In the genomic region with DNA sequence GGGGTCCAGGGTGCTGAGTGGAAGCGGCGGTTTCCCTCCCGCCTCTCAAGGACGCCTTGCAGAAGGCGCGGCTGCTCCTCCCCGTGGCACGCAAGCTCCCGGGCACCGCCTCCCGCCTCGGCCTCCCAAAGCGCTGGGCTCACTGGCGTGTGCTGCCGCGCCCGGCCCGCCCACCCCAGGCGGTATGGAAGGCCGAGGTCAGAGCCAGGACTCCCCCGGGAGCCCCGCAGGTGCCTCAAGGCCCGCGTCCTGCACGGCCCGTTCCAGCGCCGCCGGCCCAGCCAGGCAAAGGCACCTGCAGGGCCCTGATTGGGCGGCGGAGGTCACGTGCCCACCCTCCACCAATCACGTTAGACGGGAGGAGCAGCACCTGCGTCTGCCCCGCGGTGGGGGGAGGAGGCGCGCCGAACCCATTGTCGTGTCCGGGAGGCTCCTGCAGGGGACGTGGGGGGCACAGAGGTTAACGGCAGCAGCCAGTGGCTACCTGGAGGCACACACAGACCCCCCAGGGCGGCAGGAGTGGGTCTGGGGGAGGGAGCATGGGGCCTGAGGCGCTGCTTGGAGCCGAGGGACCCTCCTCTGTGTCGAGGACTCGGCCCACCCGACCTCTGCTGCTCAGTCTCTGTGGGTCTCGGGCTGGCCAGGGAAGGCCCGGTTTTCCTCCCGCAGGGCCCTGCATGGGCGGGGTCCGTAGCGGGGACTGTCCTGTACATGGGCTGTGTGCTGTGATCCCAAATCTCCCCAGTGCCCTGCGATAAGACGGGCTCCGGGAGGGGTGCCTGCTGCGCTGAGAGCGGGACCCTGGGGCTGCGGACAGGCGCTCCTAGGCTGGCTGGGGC, we compare ENCODE assay signal across 1 cellular context.
A peak's percentile ranks its signal among the peaks of the same experiment; 100 is the strongest.
TF ChIP-seq lines count a peak whose summit lies in the region.

No MANE protein-coding gene starts in this region.

TF ChIP-seq in HEK293, 187 proteins besides CTCF, POLR2A, EP300 and RAD21 (continued from another document and continues in another):
- TF ChIP-seq, protein P1, sequence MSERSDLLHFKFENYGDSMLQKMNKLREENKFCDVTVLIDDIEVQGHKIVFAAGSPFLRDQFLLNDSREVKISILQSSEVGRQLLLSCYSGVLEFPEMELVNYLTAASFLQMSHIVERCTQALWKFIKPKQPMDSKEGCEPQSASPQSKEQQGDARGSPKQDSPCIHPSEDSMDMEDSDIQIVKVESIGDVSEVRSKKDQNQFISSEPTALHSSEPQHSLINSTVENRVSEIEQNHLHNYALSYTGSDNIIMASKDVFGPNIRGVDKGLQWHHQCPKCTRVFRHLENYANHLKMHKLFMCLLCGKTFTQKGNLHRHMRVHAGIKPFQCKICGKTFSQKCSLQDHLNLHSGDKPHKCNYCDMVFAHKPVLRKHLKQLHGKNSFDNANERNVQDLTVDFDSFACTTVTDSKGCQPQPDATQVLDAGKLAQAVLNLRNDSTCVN (tag by site-specific recombination; optimal IDR thresholded peaks at IDR 0.05), result peak; percentile 88
- TF ChIP-seq, protein P2, sequence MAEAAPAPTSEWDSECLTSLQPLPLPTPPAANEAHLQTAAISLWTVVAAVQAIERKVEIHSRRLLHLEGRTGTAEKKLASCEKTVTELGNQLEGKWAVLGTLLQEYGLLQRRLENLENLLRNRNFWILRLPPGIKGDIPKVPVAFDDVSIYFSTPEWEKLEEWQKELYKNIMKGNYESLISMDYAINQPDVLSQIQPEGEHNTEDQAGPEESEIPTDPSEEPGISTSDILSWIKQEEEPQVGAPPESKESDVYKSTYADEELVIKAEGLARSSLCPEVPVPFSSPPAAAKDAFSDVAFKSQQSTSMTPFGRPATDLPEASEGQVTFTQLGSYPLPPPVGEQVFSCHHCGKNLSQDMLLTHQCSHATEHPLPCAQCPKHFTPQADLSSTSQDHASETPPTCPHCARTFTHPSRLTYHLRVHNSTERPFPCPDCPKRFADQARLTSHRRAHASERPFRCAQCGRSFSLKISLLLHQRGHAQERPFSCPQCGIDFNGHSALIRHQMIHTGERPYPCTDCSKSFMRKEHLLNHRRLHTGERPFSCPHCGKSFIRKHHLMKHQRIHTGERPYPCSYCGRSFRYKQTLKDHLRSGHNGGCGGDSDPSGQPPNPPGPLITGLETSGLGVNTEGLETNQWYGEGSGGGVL (tag by site-specific recombination; IDR thresholded peaks at IDR 0.05), result peak; percentile 60
- TF ChIP-seq ZNF792 (tag by site-specific recombination; IDR thresholded peaks at IDR 0.05) (no peak), ZNF510 (tag by site-specific recombination; IDR thresholded peaks at IDR 0.05; ENCODE audit: insufficient replicate concordance) (no peak), ZSCAN23 (tag by site-specific recombination; IDR thresholded peaks at IDR 0.05) (no peak), ZNF335 (tag by site-specific recombination; conservative IDR thresholded peaks at IDR 0.05) (peak; percentile 58; the same call in 1 of the 2 replicates), IKZF3 (tag by site-specific recombination; IDR thresholded peaks at IDR 0.05) (no peak), ZIC2 (tag by site-specific recombination; IDR thresholded peaks at IDR 0.05) (peak; percentile 96), KLF9 (tag by site-specific recombination; IDR thresholded peaks at IDR 0.05; ENCODE audit: low read depth) (peak; percentile 51), BCL11B (tag by site-specific recombination; IDR thresholded peaks at IDR 0.05; ENCODE audit: low read depth) (peak; percentile 70; the same call in 1 of the 2 replicates), SCRT2 (tag by site-specific recombination; IDR thresholded peaks at IDR 0.05) (peak; percentile 32), ZNF214 (tag by site-specific recombination; IDR thresholded peaks at IDR 0.05; ENCODE audit: borderline replicate concordance) (no peak), ZNF843 (tag by site-specific recombination; IDR thresholded peaks at IDR 0.05) (peak; percentile 24; the same call in 1 of the 2 replicates), GLIS1 (tag by site-specific recombination; IDR thresholded peaks at IDR 0.05) (peak; percentile 99), TRIM28 (IDR thresholded peaks at IDR 0.05; ENCODE audit: borderline replicate concordance, low read length) (no peak), ZNF600 (tag by site-specific recombination; IDR thresholded peaks at IDR 0.05) (peak; percentile 98), SP2 (tag by site-specific recombination; IDR thresholded peaks at IDR 0.05) (peak; percentile 85), ZEB2 (tag by site-specific recombination; IDR thresholded peaks at IDR 0.05) (peak; percentile 75; the same call in 1 of the 2 replicates), ZNF561 (tag by site-specific recombination; IDR thresholded peaks at IDR 0.05; ENCODE audit: borderline replicate concordance) (peak; percentile 76; the same call in 1 of the 2 replicates), OSR2 (tag by site-specific recombination; IDR thresholded peaks at IDR 0.05) (peak; percentile 78), EGR2 (tag by site-specific recombination; IDR thresholded peaks at IDR 0.05; ENCODE audit: low read depth) (peak; percentile 24), ZNF155 (tag by site-specific recombination; IDR thresholded peaks at IDR 0.05) (no peak), ZBTB17 (tag by site-specific recombination; IDR thresholded peaks at IDR 0.05) (peak; percentile 66; the same call in 1 of the 2 replicates), ZNF776 (tag by site-specific recombination; IDR thresholded peaks at IDR 0.05; ENCODE audit: borderline replicate concordance) (no peak), ZNF10 (tag by site-specific recombination; IDR thresholded peaks at IDR 0.05) (peak; percentile 29), BCL11A (tag by site-specific recombination; IDR thresholded peaks at IDR 0.05; ENCODE audit: low read depth) (peak; percentile 34; the same call in 1 of the 2 replicates)
- TF ChIP-seq, protein P3, sequence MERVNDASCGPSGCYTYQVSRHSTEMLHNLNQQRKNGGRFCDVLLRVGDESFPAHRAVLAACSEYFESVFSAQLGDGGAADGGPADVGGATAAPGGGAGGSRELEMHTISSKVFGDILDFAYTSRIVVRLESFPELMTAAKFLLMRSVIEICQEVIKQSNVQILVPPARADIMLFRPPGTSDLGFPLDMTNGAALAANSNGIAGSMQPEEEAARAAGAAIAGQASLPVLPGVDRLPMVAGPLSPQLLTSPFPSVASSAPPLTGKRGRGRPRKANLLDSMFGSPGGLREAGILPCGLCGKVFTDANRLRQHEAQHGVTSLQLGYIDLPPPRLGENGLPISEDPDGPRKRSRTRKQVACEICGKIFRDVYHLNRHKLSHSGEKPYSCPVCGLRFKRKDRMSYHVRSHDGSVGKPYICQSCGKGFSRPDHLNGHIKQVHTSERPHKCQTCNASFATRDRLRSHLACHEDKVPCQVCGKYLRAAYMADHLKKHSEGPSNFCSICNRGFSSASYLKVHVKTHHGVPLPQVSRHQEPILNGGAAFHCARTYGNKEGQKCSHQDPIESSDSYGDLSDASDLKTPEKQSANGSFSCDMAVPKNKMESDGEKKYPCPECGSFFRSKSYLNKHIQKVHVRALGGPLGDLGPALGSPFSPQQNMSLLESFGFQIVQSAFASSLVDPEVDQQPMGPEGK (tag by site-specific recombination; IDR thresholded peaks at IDR 0.05), result peak; percentile 92
- TF ChIP-seq, protein P4, sequence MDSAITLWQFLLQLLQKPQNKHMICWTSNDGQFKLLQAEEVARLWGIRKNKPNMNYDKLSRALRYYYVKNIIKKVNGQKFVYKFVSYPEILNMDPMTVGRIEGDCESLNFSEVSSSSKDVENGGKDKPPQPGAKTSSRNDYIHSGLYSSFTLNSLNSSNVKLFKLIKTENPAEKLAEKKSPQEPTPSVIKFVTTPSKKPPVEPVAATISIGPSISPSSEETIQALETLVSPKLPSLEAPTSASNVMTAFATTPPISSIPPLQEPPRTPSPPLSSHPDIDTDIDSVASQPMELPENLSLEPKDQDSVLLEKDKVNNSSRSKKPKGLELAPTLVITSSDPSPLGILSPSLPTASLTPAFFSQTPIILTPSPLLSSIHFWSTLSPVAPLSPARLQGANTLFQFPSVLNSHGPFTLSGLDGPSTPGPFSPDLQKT (IDR thresholded peaks at IDR 0.05; ENCODE audit: borderline replicate concordance, low read depth, low read length), result no peak
- TF ChIP-seq, protein P5, sequence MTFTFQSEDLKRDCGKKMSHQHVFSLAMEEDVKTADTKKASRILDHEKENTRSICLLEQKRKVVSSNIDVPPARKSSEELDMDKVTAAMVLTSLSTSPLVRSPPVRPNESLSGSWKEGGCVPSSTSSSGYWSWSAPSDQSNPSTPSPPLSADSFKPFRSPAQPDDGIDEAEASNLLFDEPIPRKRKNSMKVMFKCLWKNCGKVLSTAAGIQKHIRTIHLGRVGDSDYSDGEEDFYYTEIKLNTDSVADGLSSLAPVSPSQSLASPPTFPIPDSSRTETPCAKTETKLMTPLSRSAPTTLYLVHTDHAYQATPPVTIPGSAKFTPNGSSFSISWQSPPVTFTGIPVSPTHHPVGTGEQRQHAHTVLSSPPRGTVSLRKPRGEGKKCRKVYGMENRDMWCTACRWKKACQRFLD (tag by site-specific recombination; IDR thresholded peaks at IDR 0.05), result no peak
- TF ChIP-seq, protein P6, sequence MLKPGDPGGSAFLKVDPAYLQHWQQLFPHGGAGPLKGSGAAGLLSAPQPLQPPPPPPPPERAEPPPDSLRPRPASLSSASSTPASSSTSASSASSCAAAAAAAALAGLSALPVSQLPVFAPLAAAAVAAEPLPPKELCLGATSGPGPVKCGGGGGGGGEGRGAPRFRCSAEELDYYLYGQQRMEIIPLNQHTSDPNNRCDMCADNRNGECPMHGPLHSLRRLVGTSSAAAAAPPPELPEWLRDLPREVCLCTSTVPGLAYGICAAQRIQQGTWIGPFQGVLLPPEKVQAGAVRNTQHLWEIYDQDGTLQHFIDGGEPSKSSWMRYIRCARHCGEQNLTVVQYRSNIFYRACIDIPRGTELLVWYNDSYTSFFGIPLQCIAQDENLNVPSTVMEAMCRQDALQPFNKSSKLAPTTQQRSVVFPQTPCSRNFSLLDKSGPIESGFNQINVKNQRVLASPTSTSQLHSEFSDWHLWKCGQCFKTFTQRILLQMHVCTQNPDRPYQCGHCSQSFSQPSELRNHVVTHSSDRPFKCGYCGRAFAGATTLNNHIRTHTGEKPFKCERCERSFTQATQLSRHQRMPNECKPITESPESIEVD (tag by site-specific recombination; IDR thresholded peaks at IDR 0.05), result no peak
- TF ChIP-seq, protein P7, sequence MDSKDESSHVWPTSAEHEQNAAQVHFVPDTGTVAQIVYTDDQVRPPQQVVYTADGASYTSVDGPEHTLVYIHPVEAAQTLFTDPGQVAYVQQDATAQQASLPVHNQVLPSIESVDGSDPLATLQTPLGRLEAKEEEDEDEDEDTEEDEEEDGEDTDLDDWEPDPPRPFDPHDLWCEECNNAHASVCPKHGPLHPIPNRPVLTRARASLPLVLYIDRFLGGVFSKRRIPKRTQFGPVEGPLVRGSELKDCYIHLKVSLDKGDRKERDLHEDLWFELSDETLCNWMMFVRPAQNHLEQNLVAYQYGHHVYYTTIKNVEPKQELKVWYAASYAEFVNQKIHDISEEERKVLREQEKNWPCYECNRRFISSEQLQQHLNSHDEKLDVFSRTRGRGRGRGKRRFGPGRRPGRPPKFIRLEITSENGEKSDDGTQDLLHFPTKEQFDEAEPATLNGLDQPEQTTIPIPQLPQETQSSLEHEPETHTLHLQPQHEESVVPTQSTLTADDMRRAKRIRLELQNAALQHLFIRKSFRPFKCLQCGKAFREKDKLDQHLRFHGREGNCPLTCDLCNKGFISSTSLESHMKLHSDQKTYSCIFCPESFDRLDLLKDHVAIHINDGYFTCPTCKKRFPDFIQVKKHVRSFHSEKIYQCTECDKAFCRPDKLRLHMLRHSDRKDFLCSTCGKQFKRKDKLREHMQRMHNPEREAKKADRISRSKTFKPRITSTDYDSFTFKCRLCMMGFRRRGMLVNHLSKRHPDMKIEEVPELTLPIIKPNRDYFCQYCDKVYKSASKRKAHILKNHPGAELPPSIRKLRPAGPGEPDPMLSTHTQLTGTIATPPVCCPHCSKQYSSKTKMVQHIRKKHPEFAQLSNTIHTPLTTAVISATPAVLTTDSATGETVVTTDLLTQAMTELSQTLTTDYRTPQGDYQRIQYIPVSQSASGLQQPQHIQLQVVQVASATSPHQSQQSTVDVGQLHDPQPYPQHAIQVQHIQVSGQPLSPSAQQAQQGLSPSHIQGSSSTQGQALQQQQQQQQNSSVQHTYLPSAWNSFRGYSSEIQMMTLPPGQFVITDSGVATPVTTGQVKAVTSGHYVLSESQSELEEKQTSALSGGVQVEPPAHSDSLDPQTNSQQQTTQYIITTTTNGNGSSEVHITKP (tag by site-specific recombination; IDR thresholded peaks at IDR 0.05), result peak; percentile 86
- TF ChIP-seq, protein P8, sequence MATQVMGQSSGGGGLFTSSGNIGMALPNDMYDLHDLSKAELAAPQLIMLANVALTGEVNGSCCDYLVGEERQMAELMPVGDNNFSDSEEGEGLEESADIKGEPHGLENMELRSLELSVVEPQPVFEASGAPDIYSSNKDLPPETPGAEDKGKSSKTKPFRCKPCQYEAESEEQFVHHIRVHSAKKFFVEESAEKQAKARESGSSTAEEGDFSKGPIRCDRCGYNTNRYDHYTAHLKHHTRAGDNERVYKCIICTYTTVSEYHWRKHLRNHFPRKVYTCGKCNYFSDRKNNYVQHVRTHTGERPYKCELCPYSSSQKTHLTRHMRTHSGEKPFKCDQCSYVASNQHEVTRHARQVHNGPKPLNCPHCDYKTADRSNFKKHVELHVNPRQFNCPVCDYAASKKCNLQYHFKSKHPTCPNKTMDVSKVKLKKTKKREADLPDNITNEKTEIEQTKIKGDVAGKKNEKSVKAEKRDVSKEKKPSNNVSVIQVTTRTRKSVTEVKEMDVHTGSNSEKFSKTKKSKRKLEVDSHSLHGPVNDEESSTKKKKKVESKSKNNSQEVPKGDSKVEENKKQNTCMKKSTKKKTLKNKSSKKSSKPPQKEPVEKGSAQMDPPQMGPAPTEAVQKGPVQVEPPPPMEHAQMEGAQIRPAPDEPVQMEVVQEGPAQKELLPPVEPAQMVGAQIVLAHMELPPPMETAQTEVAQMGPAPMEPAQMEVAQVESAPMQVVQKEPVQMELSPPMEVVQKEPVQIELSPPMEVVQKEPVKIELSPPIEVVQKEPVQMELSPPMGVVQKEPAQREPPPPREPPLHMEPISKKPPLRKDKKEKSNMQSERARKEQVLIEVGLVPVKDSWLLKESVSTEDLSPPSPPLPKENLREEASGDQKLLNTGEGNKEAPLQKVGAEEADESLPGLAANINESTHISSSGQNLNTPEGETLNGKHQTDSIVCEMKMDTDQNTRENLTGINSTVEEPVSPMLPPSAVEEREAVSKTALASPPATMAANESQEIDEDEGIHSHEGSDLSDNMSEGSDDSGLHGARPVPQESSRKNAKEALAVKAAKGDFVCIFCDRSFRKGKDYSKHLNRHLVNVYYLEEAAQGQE (tag by site-specific recombination; IDR thresholded peaks at IDR 0.05), result no peak
- TF ChIP-seq, protein P9, sequence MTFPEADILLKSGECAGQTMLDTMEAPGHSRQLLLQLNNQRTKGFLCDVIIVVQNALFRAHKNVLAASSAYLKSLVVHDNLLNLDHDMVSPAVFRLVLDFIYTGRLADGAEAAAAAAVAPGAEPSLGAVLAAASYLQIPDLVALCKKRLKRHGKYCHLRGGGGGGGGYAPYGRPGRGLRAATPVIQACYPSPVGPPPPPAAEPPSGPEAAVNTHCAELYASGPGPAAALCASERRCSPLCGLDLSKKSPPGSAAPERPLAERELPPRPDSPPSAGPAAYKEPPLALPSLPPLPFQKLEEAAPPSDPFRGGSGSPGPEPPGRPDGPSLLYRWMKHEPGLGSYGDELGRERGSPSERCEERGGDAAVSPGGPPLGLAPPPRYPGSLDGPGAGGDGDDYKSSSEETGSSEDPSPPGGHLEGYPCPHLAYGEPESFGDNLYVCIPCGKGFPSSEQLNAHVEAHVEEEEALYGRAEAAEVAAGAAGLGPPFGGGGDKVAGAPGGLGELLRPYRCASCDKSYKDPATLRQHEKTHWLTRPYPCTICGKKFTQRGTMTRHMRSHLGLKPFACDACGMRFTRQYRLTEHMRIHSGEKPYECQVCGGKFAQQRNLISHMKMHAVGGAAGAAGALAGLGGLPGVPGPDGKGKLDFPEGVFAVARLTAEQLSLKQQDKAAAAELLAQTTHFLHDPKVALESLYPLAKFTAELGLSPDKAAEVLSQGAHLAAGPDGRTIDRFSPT (tag by site-specific recombination; IDR thresholded peaks at IDR 0.05), result peak; percentile 68; the same call in 1 of the 2 replicates
